11 cellular contexts compared by ENCODE assay signal in the genomic region with DNA sequence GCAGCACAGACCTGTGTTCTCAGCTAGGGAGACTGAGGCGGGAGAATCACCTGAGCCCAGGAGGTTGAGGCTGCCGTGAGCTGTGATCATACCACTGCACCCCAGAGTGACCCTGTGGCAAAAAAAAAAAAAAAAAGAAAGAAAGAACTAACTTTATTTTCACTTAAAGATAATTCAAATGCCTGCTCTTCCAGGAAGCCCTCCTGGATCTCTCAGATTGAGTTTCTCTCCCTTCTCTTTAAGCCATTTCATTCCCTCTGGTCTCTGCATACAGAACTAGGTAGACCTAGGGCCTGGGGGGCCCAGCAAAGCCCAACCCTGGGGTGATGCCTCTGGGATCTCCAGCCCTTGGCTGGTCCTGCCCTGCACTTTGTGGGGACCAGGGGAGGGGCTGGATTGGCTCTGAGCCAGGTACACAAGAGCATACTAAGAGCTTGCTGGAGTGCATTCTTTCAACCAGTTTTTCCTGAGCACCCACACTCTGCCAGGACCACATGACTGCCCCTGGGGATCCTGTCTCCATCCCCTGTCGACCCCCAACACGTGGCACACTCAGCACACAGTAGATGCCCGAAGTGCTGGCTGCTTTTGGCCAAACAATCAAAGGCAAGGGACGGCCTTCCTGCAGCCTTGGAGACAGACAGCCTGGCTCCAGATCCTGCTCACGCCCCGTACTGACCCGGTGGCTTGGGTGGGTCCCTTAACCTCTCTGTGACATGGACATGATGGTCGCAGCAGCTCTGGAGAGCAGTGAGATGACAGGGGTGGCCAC. TPM values are rescaled to one million over a fixed set of nuclear protein-coding genes. Genes with fewer than 3 reads are reported as not detected.
DNase-seq lines count a peak whose midpoint lies in the region; ATAC-seq and TF ChIP-seq lines count a peak whose summit lies in the region.
"Had no signal": no experiment of that assay in that cellular context is flagged by ENCODE, and none has a peak within 500 bp of the region (broad histone marks: within the 10 kb centered on the region; RNA-seq: fewer than 3 reads in every experiment).

No MANE protein-coding gene starts in this region.

- no peaks in the 10 kb centered on the region for H3K36me3 ChIP-seq in NT2/D1 (ENCODE audit: insufficient read depth, insufficient read length, low read length)
- H3K36me3 ChIP-seq in lung (ENCODE audit: control insufficient read depth in 2 of 2, insufficient read depth in 2 of 2, low read length in 2 of 2) = no peaks in the 10 kb centered on the region
- H3K36me3 ChIP-seq in transverse colon = no peaks in the 10 kb centered on the region
- H3K36me3 ChIP-seq: brain microvascular endothelial cell had no signal

- TF ChIP-seq EP300 in transverse colon (IDR thresholded peaks at IDR 0.05; ENCODE audit: low read depth) = no peak

- no peak for TF ChIP-seq CTCF in dorsolateral prefrontal cortex (IDR thresholded peaks at IDR 0.05 in 54 of 56, conservative IDR thresholded peaks at IDR 0.05 in 2 of 56; ENCODE audit: low read depth in 1 of 56, partially characterized antibody in 56 of 56)
- TF ChIP-seq CTCF in lung (IDR thresholded peaks at IDR 0.05; ENCODE audit: control extremely low read depth, extremely low read depth) = no peak
- no peak for TF ChIP-seq CTCF in transverse colon (IDR thresholded peaks at IDR 0.05)

- ATAC-seq in lung (ENCODE audit: insufficient read depth, low FRiP score) = no peak

- H3K4me3 ChIP-seq in NT2/D1 (ENCODE audit: insufficient read length, low read depth) = no peak overlapping the region
- peak overlapping the region in 31 of 59 donors; percentile 17 to 68 (median 53) for H3K4me3 ChIP-seq in dorsolateral prefrontal cortex
- no peak overlapping the region for H3K4me3 ChIP-seq in lung
- no peak overlapping the region for H3K4me3 ChIP-seq in transverse colon

- in situ Hi-C loops in transverse colon (cut with MboI; ENCODE audit: low pct_ligation_motif_present in 1 of 4, low pct_unique_long_range_greater_than_20kb in 1 of 4, low sequenced_read_pairs in 3 of 4) = loop anchor here in 1 of 4 donors (10.0 kb wide), 1 partner anchor 148 kb away; no protein-coding TSS in a partner anchor

- WGBS in lung, 2 donors = 24 to 37% methylated on average over 9 to 10 of the region's 10 CpGs
- WGBS in transverse colon (ENCODE audit: low coverage in 1 of 2), 2 donors = 33% methylated on average over 8 of the region's 10 CpGs; no CpG with 5 or more reads in 1 of the 2 donors

- H3K27me3 ChIP-seq in NT2/D1 (ENCODE audit: insufficient read depth, insufficient read length) = no peaks in the 10 kb centered on the region
- H3K27me3 ChIP-seq in dorsolateral prefrontal cortex = no peaks in the 10 kb centered on the region
- no peaks in the 10 kb centered on the region for H3K27me3 ChIP-seq in lung (ENCODE audit: control insufficient read depth, insufficient read depth)
- peaks cover 26% of the 10 kb centered on the region for H3K27me3 ChIP-seq in transverse colon
- H3K27me3 ChIP-seq: brain microvascular endothelial cell had no signal

- TF ChIP-seq POLR2A in transverse colon (IDR thresholded peaks at IDR 0.05) = no peak

- intact Hi-C loops in dorsolateral prefrontal cortex (cut with DNase I) (no loop called here), transverse colon (cut with DNase I; ENCODE audit: low total_unique reads) (loop anchor here (5.0 kb wide), 1 partner anchor 56 kb away; the partner anchor contains the start of gene EML1)

- peaks cover 18% of the 10 kb centered on the region for H3K4me1 ChIP-seq in NT2/D1 (ENCODE audit: insufficient read depth, insufficient read length)
- peaks cover 0 to 37% of the 10 kb centered on the region in 2 donors for H3K4me1 ChIP-seq in lung (ENCODE audit: control insufficient read depth in 2 of 2, insufficient read depth in 2 of 2, low read length in 2 of 2)
- H3K4me1 ChIP-seq in transverse colon = peaks cover 0 to 20% (median 9%) of the 10 kb centered on the region in 4 donors

- H3K9ac ChIP-seq in NT2/D1 (ENCODE audit: insufficient read length, low read depth) = peak overlapping the region; percentile 61

- DNase-seq in NT2/D1 (ENCODE audit: low read depth, low spot score) (no peak), dorsolateral prefrontal cortex (no peak), lung (ENCODE audit: low spot score) (no peak), transverse colon (no peak), UCSD-AML1 (lab: John Stamatoyannopoulos, UW; ENCODE audit: unreplicated experiment) (no peak), NCI-H510A treated with DMSO at 0.1 percent for 48 hours (lab: John Stamatoyannopoulos, UW) (no peak), NCI-H526 (lab: John Stamatoyannopoulos, UW) (no peak)
- no peak for DNase-seq in activated CD4-positive, CD25-positive, alpha-beta regulatory T cell treated with anti-CD3 and anti-CD28 coated beads, Interleukin-2, amount 50 U/mL, for 72 hours
- DNase-seq: brain microvascular endothelial cell, NCI-H1092 had no signal

- peak overlapping the region in 22 of 59 donors; percentile 2 to 67 (median 48) for H3K27ac ChIP-seq in dorsolateral prefrontal cortex
- H3K27ac ChIP-seq in lung (ENCODE audit: low read depth in 1 of 2, low read length in 1 of 2) = peak overlapping the region; percentile 79 to 90
- H3K27ac ChIP-seq in transverse colon = peak overlapping the region; percentile 61 to 82 (median 82)
- H3K27ac ChIP-seq: brain microvascular endothelial cell, HL-60 had no signal

- no peaks in the 10 kb centered on the region for H3K9me3 ChIP-seq in NT2/D1 (ENCODE audit: insufficient read depth, low read length)
- no peaks in the 10 kb centered on the region for H3K9me3 ChIP-seq in lung (ENCODE audit: control insufficient read depth in 2 of 2, insufficient read depth in 1 of 2, low read length in 1 of 2)
- H3K9me3 ChIP-seq in transverse colon = no peaks in the 10 kb centered on the region

RNA-seq across cellular contexts. Expression of gene CYP46A1, which starts 52.7 kb away (rescaled TPM):
- total RNA-seq in dorsolateral prefrontal cortex (100 to 1,000 TPM in 17 of 120 experiments, 10 to 100 TPM in 103; 26.0 to 165 (median 81.5) TPM), lung (1 to 10 TPM; 1.7 to 2.5 TPM), transverse colon (under 1 TPM; 0.27 to 0.75 (median 0.52) TPM)
- 1 to 10 TPM in 1 of 2 donors, under 1 TPM in 1; 0.33 to 1.0 TPM for polyA plus RNA-seq in lung

RNA-seq across cellular contexts. Expression of gene EML1, which starts 56.4 kb away (rescaled TPM):
- 10 to 100 TPM; 24.3 to 74.2 (median 42.9) TPM for total RNA-seq in dorsolateral prefrontal cortex
- total RNA-seq in lung = 10 to 100 TPM; 31.8 to 88.0 TPM
- polyA plus RNA-seq in lung = 10 to 100 TPM in 1 of 2 donors, 1 to 10 TPM in 1; 6.7 to 13.8 TPM
- 10 to 100 TPM; 16.8 to 59.5 (median 21.9) TPM for total RNA-seq in transverse colon

Comparison
In these comparisons a context has a peak if more than half of its experiments do, and no peak if none do; other contexts are left out.
1. H3K4me3 ChIP-seq: peak in dorsolateral prefrontal cortex (31 of 59); none in NT2/D1 (single experiment), lung (single experiment) and transverse colon (0 of 4).
2. RNA of gene CYP46A1, which starts 52.7 kb away (total RNA-seq): 26.0 to 165 TPM in dorsolateral prefrontal cortex; 1.7 to 2.5 TPM in lung and 0.27 to 0.75 TPM in transverse colon; every median in the first group is over 4 times any median in the second.